ENCODE assay signal across 20 cellular contexts in genomic region chr2:188189356-188189755, GRCh38.
A peak's percentile ranks its signal among the peaks of the same experiment; 100 is the strongest.
DNase-seq lines count a peak whose midpoint lies in the region; ATAC-seq and TF ChIP-seq lines count a peak whose summit lies in the region.
"Had no signal": no experiment of that assay in that cellular context is flagged by ENCODE, and none has a peak within 500 bp of the region (broad histone marks: within the 10 kb centered on the region; RNA-seq: fewer than 3 reads in every experiment).

No MANE protein-coding gene starts in this region.

- H3K9me3 Mint-ChIP-seq in GM23338 (no peaks in the 10 kb centered on the region), neural progenitor cell (no peaks in the 10 kb centered on the region)
- H3K9me3 Mint-ChIP-seq: activated naive CD8-positive, alpha-beta T cell treated with anti-CD3 and anti-CD28 coated beads for 36 hours; brain had no signal

- H3K27me3 Mint-ChIP-seq in GM23338 (ENCODE audit: insufficient read depth, low read depth, poor library complexity): peaks cover 2% of the 10 kb centered on the region
- H3K27me3 Mint-ChIP-seq in neural progenitor cell (ENCODE audit: insufficient read depth, low read depth): peaks cover 4% of the 10 kb centered on the region
- H3K27me3 Mint-ChIP-seq: activated naive CD8-positive, alpha-beta T cell treated with anti-CD3 and anti-CD28 coated beads for 36 hours; CD4-positive, CD25-positive, alpha-beta regulatory T cell; memory B cell had no signal

- no peak for ATAC-seq in GM23338
- no peak for ATAC-seq in GM18858 (IDR thresholded peaks at IDR 0.05; ENCODE audit: unreplicated experiment)
- ATAC-seq: left cardiac atrium had no signal

- no peak overlapping the region for H3K4me3 Mint-ChIP-seq in GM23338
- H3K4me3 Mint-ChIP-seq in neural progenitor cell: no peak overlapping the region
- H3K4me3 Mint-ChIP-seq: activated naive CD8-positive, alpha-beta T cell treated with anti-CD3 and anti-CD28 coated beads for 36 hours; brain; CD4-positive, CD25-positive, alpha-beta regulatory T cell; memory B cell had no signal

- H3K4me1 ChIP-seq in GM23338 (ENCODE audit: insufficient read depth): no peaks in the 10 kb centered on the region
- H3K4me1 ChIP-seq in neural progenitor cell: no peaks in the 10 kb centered on the region
- H3K4me1 ChIP-seq: uterus had no signal

- H3K9ac ChIP-seq in neural progenitor cell: no peak overlapping the region

- TF ChIP-seq CTCF in GM23338 (conservative IDR thresholded peaks at IDR 0.05; ENCODE audit: low read depth in 2 of 2) (no peak), astrocyte of the spinal cord (IDR thresholded peaks at IDR 0.05; ENCODE audit: low read depth, low read length) (no peak), neural progenitor cell (IDR thresholded peaks at IDR 0.05) (no peak)

- H3K36me3 Mint-ChIP-seq in GM23338 (ENCODE audit: low read depth): no peaks in the 10 kb centered on the region
- H3K36me3 Mint-ChIP-seq in neural progenitor cell: no peaks in the 10 kb centered on the region
- H3K36me3 Mint-ChIP-seq: activated naive CD8-positive, alpha-beta T cell treated with anti-CD3 and anti-CD28 coated beads for 36 hours; brain; CD4-positive, CD25-positive, alpha-beta regulatory T cell; memory B cell had no signal

- H3K27ac Mint-ChIP-seq in GM23338 (no peak overlapping the region), neural progenitor cell (no peak overlapping the region)
- H3K27ac Mint-ChIP-seq: activated naive CD8-positive, alpha-beta T cell treated with anti-CD3 and anti-CD28 coated beads for 36 hours; brain; CD4-positive, CD25-positive, alpha-beta regulatory T cell; memory B cell had no signal

- H3K4me2 ChIP-seq in GM23338 (no peak overlapping the region), neural progenitor cell (no peak overlapping the region)

- peaks cover under 1% of the 10 kb centered on the region; the same call in 1 of the 2 replicates for H3K9me2 ChIP-seq in GM23338 (ENCODE audit: insufficient read depth)

- H3K4me1 Mint-ChIP-seq in GM23338: no peaks in the 10 kb centered on the region; the same call in 2 of the 3 replicates
- H3K4me1 Mint-ChIP-seq in neural progenitor cell: no peaks in the 10 kb centered on the region
- H3K4me1 Mint-ChIP-seq: activated naive CD8-positive, alpha-beta T cell treated with anti-CD3 and anti-CD28 coated beads for 36 hours; brain; CD4-positive, CD25-positive, alpha-beta regulatory T cell; memory B cell had no signal

- H3K9me3 ChIP-seq in neural progenitor cell (ENCODE audit: low read depth): no peaks in the 10 kb centered on the region
- H3K9me3 ChIP-seq: esophagus squamous epithelium, uterus had no signal

- H3K36me3 ChIP-seq in GM23338 (ENCODE audit: insufficient read depth) (no peaks in the 10 kb centered on the region), neural progenitor cell (no peaks in the 10 kb centered on the region)
- H3K36me3 ChIP-seq: esophagus squamous epithelium, uterus had no signal

- H4K20me1 ChIP-seq in GM23338 (replicated peaks; ENCODE audit: insufficient read depth) (no peaks in the 10 kb centered on the region), neural progenitor cell (ENCODE audit: low read depth) (no peaks in the 10 kb centered on the region)

- DNase-seq in GM23338 (ENCODE audit: low spot score): no peak
- peak; percentile 83 for DNase-seq in M059J (ENCODE audit: low read depth)
- DNase-seq in astrocyte of the spinal cord (ENCODE audit: low read depth, low spot score): peak; percentile 20
- peak; percentile 64 for DNase-seq in kidney tubule cell (ENCODE audit: low spot score)
- no peak for DNase-seq in neural progenitor cell (ENCODE audit: low spot score)
- DNase-seq in OCI-M1 (lab: John Stamatoyannopoulos, UW): no peak
- DNase-seq: activated CD4-positive, alpha-beta T cell treated with anti-CD3 and anti-CD28 coated beads for 1 hour; activated naive CD8-positive, alpha-beta T cell treated with anti-CD3 and anti-CD28 coated beads for 36 hours; CD4-positive, CD25-positive, alpha-beta regulatory T cell; effector memory CD4-positive, alpha-beta T cell; esophagus squamous epithelium; left cardiac atrium; NCI-H2081 treated with DMSO at 0.1 percent for 48 hours; NCI-H510A treated with DMSO at 0.1 percent for 48 hours; stimulated activated CD4-positive, alpha-beta T cell treated with anti-CD3 and anti-CD28 coated beads, Interleukin-1b, Interleukin-23, amount 100 ng/mL, for 48 hours; uterus had no signal

- in situ Hi-C loops in astrocyte of the spinal cord (cut with HindIII; ENCODE audit: low sequenced_read_pairs): no loop called here

- H3K27ac ChIP-seq in GM23338 (ENCODE audit: low read depth): no peak overlapping the region
- no peak overlapping the region for H3K27ac ChIP-seq in neural progenitor cell
- H3K27ac ChIP-seq: esophagus squamous epithelium, skin epidermis, uterus had no signal

- H2AFZ ChIP-seq in GM23338 (peak overlapping the region; percentile 30; the same call in 1 of the 2 replicates), neural progenitor cell (replicated peaks) (no peak overlapping the region)

- H3F3A ChIP-seq in GM23338 (replicated peaks; ENCODE audit: low read depth) (no peaks in the 10 kb centered on the region), neural progenitor cell (ENCODE audit: low read depth) (no peaks in the 10 kb centered on the region)

- H3K79me2 ChIP-seq in GM23338 (replicated peaks; ENCODE audit: insufficient read depth) (no peaks in the 10 kb centered on the region), neural progenitor cell (ENCODE audit: low read depth) (no peaks in the 10 kb centered on the region)

- no peak overlapping the region for H3K4me3 ChIP-seq in GM23338
- H3K4me3 ChIP-seq in astrocyte of the spinal cord (ENCODE audit: low read depth, low read length): no peak overlapping the region
- no peak overlapping the region for H3K4me3 ChIP-seq in neural progenitor cell
- H3K4me3 ChIP-seq: esophagus squamous epithelium, skin epidermis, uterus had no signal

- H3K27me3 ChIP-seq in GM23338 (ENCODE audit: insufficient read depth) (no peaks in the 10 kb centered on the region), neural progenitor cell (no peaks in the 10 kb centered on the region)
- H3K27me3 ChIP-seq: esophagus squamous epithelium, uterus had no signal

TF ChIP-seq in GM23338, 12 proteins besides CTCF, POLR2A, EP300 and RAD21:
- no peak for TF ChIP-seq ZNF462 (CRISPR knock-in tag; IDR thresholded peaks at IDR 0.05)
- no peak for TF ChIP-seq STAT1 (IDR thresholded peaks at IDR 0.05; ENCODE audit: unreplicated experiment)
- no peak for TF ChIP-seq CREB1 (CRISPR knock-in tag; IDR thresholded peaks at IDR 0.05; ENCODE audit: low read depth)
- no peak for TF ChIP-seq ZNF331 (CRISPR knock-in tag; IDR thresholded peaks at IDR 0.05; ENCODE audit: low read depth)
TF ChIP-seq in GM23338: peak in this region for 0.

Comparison
In these comparisons a context has a peak if more than half of its experiments do, and no peak if none do; other contexts are left out.
1. DNase-seq: peak in M059J (single experiment), astrocyte of the spinal cord (single experiment) and kidney tubule cell (single experiment); none in GM23338 (single experiment), neural progenitor cell (single experiment) and OCI-M1 (single experiment).